In the genomic region with DNA sequence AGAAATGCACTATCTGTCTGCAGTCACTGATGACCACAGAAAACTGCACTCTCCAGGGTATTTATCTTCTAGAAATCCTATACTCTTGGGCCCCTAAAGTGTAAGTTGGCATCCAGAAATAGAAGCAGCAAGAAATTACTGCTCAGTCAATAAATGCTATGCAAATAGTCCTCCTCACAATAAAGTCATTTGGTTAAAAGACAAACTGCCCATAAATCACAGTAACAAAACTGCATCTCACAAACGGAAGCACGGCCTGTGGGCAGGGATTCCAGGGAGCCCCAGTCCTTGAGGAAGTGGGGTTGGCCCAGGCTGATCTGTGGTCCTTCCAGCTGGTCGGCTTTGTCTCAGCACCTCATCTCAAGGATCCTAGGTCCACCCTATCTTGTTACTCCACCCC, we compare ENCODE assay signal across 17 cellular contexts. TPM values are rescaled to one million over a fixed set of nuclear protein-coding genes. Genes with fewer than 3 reads are reported as not detected.
"Had no signal": no experiment of that assay in that cellular context is flagged by ENCODE, and none has a peak within 500 bp of the region (broad histone marks: within the 10 kb centered on the region; RNA-seq: fewer than 3 reads in every experiment).

No MANE protein-coding gene starts in this region.

- H3K27me3 ChIP-seq: hepatocyte, left lung had no signal

- H3K79me2 ChIP-seq: hepatocyte had no signal

- H3K4me1 ChIP-seq: left lung had no signal

- H3K4me2 ChIP-seq: hepatocyte had no signal

- H3K9me3 ChIP-seq: left lung had no signal

- H3K4me3 ChIP-seq: coronary artery, hepatocyte, left lung had no signal

- H3K27ac ChIP-seq: coronary artery, hepatocyte, left lung had no signal

- ATAC-seq: activated T-cell treated with anti-CD3 and anti-CD28 coated beads, Interleukin-2, amount 50 U/mL, for 4 hours; esophagus mucosa; left lung; naive thymus-derived CD8-positive, alpha-beta T cell; WTC11 had no signal

- H3K36me3 ChIP-seq: left lung had no signal

- H2AFZ ChIP-seq: hepatocyte, parathyroid adenoma had no signal

- DNase-seq: activated CD4-positive, alpha-beta memory T cell treated with anti-CD3 and anti-CD28 coated beads, Interleukin-2, amount 10 ng/mL, durations not matched to agents 7 days and 5 days; activated CD4-positive, alpha-beta T cell treated with anti-CD3 and anti-CD28 coated beads for 4 hours; activated effector memory CD4-positive, alpha-beta T cell treated with Interleukin-2 at 50 U/mL for 16 hours; activated naive CD4-positive, alpha-beta T cell treated with anti-CD3 and anti-CD28 coated beads, Interleukin-2, amount 50 U/mL, for 16 hours; activated T-cell treated with anti-CD3 and anti-CD28 coated beads, Interleukin-2, amount 50 U/mL, for 4 hours; islet precursor cell; left lung; mammary epithelial cell; naive thymus-derived CD8-positive, alpha-beta T cell; stimulated activated CD4-positive, alpha-beta T cell treated with anti-CD3 and anti-CD28 coated beads, Interleukin-2, amount 100 ng/mL, for 24 hours had no signal

- H3K9ac ChIP-seq: parathyroid adenoma had no signal

RNA-seq across cellular contexts. Expression of gene SPATA12, which starts 29.8 kb away (rescaled TPM):
- total RNA-seq: activated CD4-positive, alpha-beta memory T cell treated with anti-CD3 and anti-CD28 coated beads, Interleukin-2, amount 10 ng/mL, durations not matched to agents 7 days and 5 days; activated T-cell treated with anti-CD3 and anti-CD28 coated beads, Interleukin-2, amount 50 U/mL, for 4 hours; cardiac septum; esophagus mucosa; mononuclear cell; naive thymus-derived CD8-positive, alpha-beta T cell had no signal
